ENCODE assay signal across 11 cellular contexts in genomic region chr19:18675779-18676178, GRCh38. TPM values are rescaled to one million over a fixed set of nuclear protein-coding genes. Genes with fewer than 3 reads are reported as not detected.
DNase-seq lines count a peak whose midpoint lies in the region; ATAC-seq, FAIRE-seq and TF ChIP-seq lines count a peak whose summit lies in the region.
"Had no signal": no experiment of that assay in that cellular context is flagged by ENCODE, and none has a peak within 500 bp of the region (broad histone marks: within the 10 kb centered on the region; RNA-seq: fewer than 3 reads in every experiment).

No MANE protein-coding gene starts in this region.

- no peak overlapping the region for H3K27ac Mint-ChIP-seq in astrocyte (ENCODE audit: unreplicated experiment)

- H3K9me3 Mint-ChIP-seq in astrocyte (ENCODE audit: unreplicated experiment) = no peaks in the 10 kb centered on the region

- no peak overlapping the region for H3K4me3 Mint-ChIP-seq in astrocyte (ENCODE audit: unreplicated experiment)

- H3K36me3 Mint-ChIP-seq in astrocyte (ENCODE audit: low read depth, unreplicated experiment) = no peaks in the 10 kb centered on the region

- FAIRE-seq in astrocyte (lab: Jason Lieb, UNC) = no peak

- DNase-seq in EH (ENCODE audit: low read depth) (peak; percentile 30), KBM-7 (peak; percentile 48), astrocyte (ENCODE audit: low read depth) (no peak), lower lobe of right lung (no peak), lower leg skin (ENCODE audit: low spot score in 2 of 2) (no peak), OCI-M2 (lab: John Stamatoyannopoulos, UW; ENCODE audit: unreplicated experiment) (no peak), HuH-7 (ENCODE audit: low spot score) (no peak), C1 segment of cervical spinal cord (lab: John Stamatoyannopoulos, UW) (no peak)
- DNase-seq: activated CD8-positive, alpha-beta memory T cell treated with anti-CD3 and anti-CD28 coated beads for 24 hours; NCI-H774 had no signal

- peaks cover 17% of the 10 kb centered on the region for H3K4me1 ChIP-seq in astrocyte (ENCODE audit: insufficient read depth, low read length)
- peaks cover 21% of the 10 kb centered on the region for H3K4me1 ChIP-seq in lower lobe of right lung

- no peak for TF ChIP-seq POLR2A in lower leg skin (IDR thresholded peaks at IDR 0.05)

- peaks cover 13% of the 10 kb centered on the region for H3K4me1 Mint-ChIP-seq in astrocyte (ENCODE audit: low read depth, unreplicated experiment)

- no peak overlapping the region for H3K4me2 ChIP-seq in astrocyte (ENCODE audit: low read length)

- no peaks in the 10 kb centered on the region for H3K9me3 ChIP-seq in astrocyte (ENCODE audit: insufficient read depth, low read depth, low read length)
- no peaks in the 10 kb centered on the region for H3K9me3 ChIP-seq in lower lobe of right lung

- H3K27me3 ChIP-seq in astrocyte (ENCODE audit: insufficient read depth, low read length) (no peaks in the 10 kb centered on the region), lower lobe of right lung (ENCODE audit: low read depth) (no peaks in the 10 kb centered on the region)

- no peaks in the 10 kb centered on the region for H3K36me3 ChIP-seq in astrocyte (ENCODE audit: insufficient read depth, low read length)
- H3K36me3 ChIP-seq in lower lobe of right lung = peaks cover 7% of the 10 kb centered on the region

- TF ChIP-seq CTCF in astrocyte (IDR thresholded peaks at IDR 0.05; ENCODE audit: insufficient read depth, low read depth, low read length) = peak; percentile 26
- TF ChIP-seq CTCF in lower lobe of right lung (IDR thresholded peaks at IDR 0.05) = peak; percentile 25
- no peak for TF ChIP-seq CTCF in lower leg skin (IDR thresholded peaks at IDR 0.05)

- H3K27ac ChIP-seq in astrocyte (ENCODE audit: low read depth, low read length) (no peak overlapping the region), lower lobe of right lung (no peak overlapping the region)
- H3K27ac ChIP-seq: epithelial cell of prostate had no signal

- intact Hi-C loops in lower lobe of right lung (cut with DNase I) = no loop called here
- intact Hi-C loops in lower leg skin (cut with DNase I; ENCODE audit: low total_unique reads) = no loop called here

- WGBS in lower leg skin, 2 donors = 55 to 69% methylated on average over 5 of the region's 5 CpGs

- ATAC-seq in lower lobe of right lung = no peak

- H3K79me2 ChIP-seq in astrocyte (ENCODE audit: insufficient read depth, low read length) = no peaks in the 10 kb centered on the region

- H3K9ac ChIP-seq in astrocyte (ENCODE audit: low read length) = no peak overlapping the region

- H3K4me3 ChIP-seq in astrocyte (ENCODE audit: insufficient read depth, low read depth, low read length) (no peak overlapping the region), lower lobe of right lung (no peak overlapping the region), lower leg skin (ENCODE audit: low read depth, poor library complexity, severe bottlenecking) (no peak overlapping the region)

- H4K20me1 ChIP-seq in astrocyte (ENCODE audit: insufficient read depth, low read length) = no peaks in the 10 kb centered on the region

- peaks cover 3% of the 10 kb centered on the region for H3K27me3 Mint-ChIP-seq in astrocyte (ENCODE audit: low read depth, unreplicated experiment)

- no peak overlapping the region for H2AFZ ChIP-seq in astrocyte (ENCODE audit: low read depth, low read length)

- in situ Hi-C loops in KBM-7 (cut with MboI; ENCODE audit: low pct_unique_long_range_greater_than_20kb, low sequenced_read_pairs) = no loop called here

RNA-seq across cellular contexts. Expression of gene CRTC1, which starts 7.7 kb away (rescaled TPM):
- total RNA-seq in astrocyte (8.4 and 8.8 TPM in 2 replicates), lower lobe of right lung (16.2 TPM), lower leg skin (1 to 10 TPM; 2.1 to 5.5 (median 4.2) TPM)

RNA-seq across cellular contexts. Expression of gene KLHL26, which starts 39.0 kb away (rescaled TPM):
- total RNA-seq in astrocyte (4.4 and 6.0 TPM in 2 replicates), lower lobe of right lung (14.5 TPM), lower leg skin (10 to 100 TPM in 3 of 4 donors, 1 to 10 TPM in 1; 7.9 to 23.2 (median 18.2) TPM)

Comparison
In these comparisons a context has a peak if more than half of its experiments do, and no peak if none do; other contexts are left out.
1. DNase-seq: peak in EH (single experiment) and KBM-7 (single experiment); none in astrocyte (single experiment), lower lobe of right lung (single experiment), lower leg skin (0 of 2), OCI-M2 (single experiment), HuH-7 (single experiment) and C1 segment of cervical spinal cord (0 of 14).
2. CTCF ChIP-seq: peak in astrocyte (single experiment) and lower lobe of right lung (single experiment); none in lower leg skin (0 of 3).